ENCODE assay signal across 9 cellular contexts in genomic region chr17:41527076-41528023, GRCh38. TPM values are rescaled to one million over a fixed set of nuclear protein-coding genes. Genes with fewer than 3 reads are reported as not detected.
DNase-seq lines count a peak whose midpoint lies in the region; ATAC-seq and TF ChIP-seq lines count a peak whose summit lies in the region.
"Had no signal": no experiment of that assay in that cellular context is flagged by ENCODE, and none has a peak within 500 bp of the region (broad histone marks: within the 10 kb centered on the region; RNA-seq: fewer than 3 reads in every experiment).

No MANE protein-coding gene starts in this region.

- no peak for TF ChIP-seq CTCF in heart right ventricle (IDR thresholded peaks at IDR 0.05)

- H3K9ac ChIP-seq in rectal smooth muscle tissue (ENCODE audit: low read length): no peak overlapping the region

- H3K27me3 ChIP-seq in heart right ventricle (peaks cover 8 to 80% (median 75%) of the 10 kb centered on the region in 7 donors), rectal smooth muscle tissue (ENCODE audit: control insufficient read depth, insufficient read depth, low read length) (peaks cover 3% of the 10 kb centered on the region)

- H3K4me1 ChIP-seq in heart right ventricle (peaks cover 0 to 11% (median 8%) of the 10 kb centered on the region in 9 donors), rectal smooth muscle tissue (ENCODE audit: control insufficient read depth, insufficient read depth, low read length) (no peaks in the 10 kb centered on the region)

- CTCF ChIA-PET in activated CD8-positive, alpha-beta memory T cell treated with anti-CD3 and anti-CD28 coated beads, Interleukin-2, amount 10 ng/mL, durations not matched to agents 7 days and 5 days (lab: Charles Lee): interaction anchor here (1.2 to 3.6 kb wide), 3 partner anchors 22 to 121 kb away, joined by 3 to 12 read pairs (median 10); no protein-coding TSS in a partner anchor

- no peak overlapping the region for H3K27ac Mint-ChIP-seq in T-helper 17 cell
- no peak overlapping the region for H3K27ac Mint-ChIP-seq in activated CD8-positive, alpha-beta memory T cell treated with anti-CD3 and anti-CD28 coated beads, Interleukin-2, amount 10 ng/mL, durations not matched to agents 7 days and 5 days

- H3K36me3 ChIP-seq in heart right ventricle: no peaks in the 10 kb centered on the region
- H3K36me3 ChIP-seq in rectal smooth muscle tissue (ENCODE audit: control insufficient read depth, insufficient read depth, low read length): no peaks in the 10 kb centered on the region

- peaks cover 9% of the 10 kb centered on the region for H3K4me1 Mint-ChIP-seq in T-helper 17 cell
- no peaks in the 10 kb centered on the region for H3K4me1 Mint-ChIP-seq in activated CD8-positive, alpha-beta memory T cell treated with anti-CD3 and anti-CD28 coated beads, Interleukin-2, amount 10 ng/mL, durations not matched to agents 7 days and 5 days

- DNase-seq in GM03348 (ENCODE audit: low spot score) (peak; percentile 43), T-helper 17 cell (no peak), heart right ventricle (no peak), hepatic stellate cell (ENCODE audit: low spot score) (no peak)
- no peak for DNase-seq in effector CD4-positive, alpha-beta T cell
- no peak for DNase-seq in activated CD8-positive, alpha-beta memory T cell treated with anti-CD3 and anti-CD28 coated beads, Interleukin-2, amount 10 ng/mL, durations not matched to agents 7 days and 5 days
- DNase-seq: NCI-H446 had no signal

- ATAC-seq in T-helper 17 cell: no peak
- peak in 3 of 8 donors; percentile 10 to 30 (median 16) for ATAC-seq in heart right ventricle
- ATAC-seq in GM21717 (IDR thresholded peaks at IDR 0.05; ENCODE audit: unreplicated experiment): no peak
- ATAC-seq in activated CD8-positive, alpha-beta memory T cell treated with anti-CD3 and anti-CD28 coated beads, Interleukin-2, amount 10 ng/mL, durations not matched to agents 7 days and 5 days: no peak

- H3K27ac ChIP-seq in heart right ventricle (no peak overlapping the region), rectal smooth muscle tissue (ENCODE audit: low read depth, low read length) (peak overlapping the region; percentile 20)

- peak overlapping the region; percentile 80 for H3K4me3 Mint-ChIP-seq in T-helper 17 cell
- H3K4me3 Mint-ChIP-seq in activated CD8-positive, alpha-beta memory T cell treated with anti-CD3 and anti-CD28 coated beads, Interleukin-2, amount 10 ng/mL, durations not matched to agents 7 days and 5 days: no peak overlapping the region

- H3K27me3 Mint-ChIP-seq in T-helper 17 cell: peaks cover 58% of the 10 kb centered on the region
- peaks cover 63% of the 10 kb centered on the region for H3K27me3 Mint-ChIP-seq in activated CD8-positive, alpha-beta memory T cell treated with anti-CD3 and anti-CD28 coated beads, Interleukin-2, amount 10 ng/mL, durations not matched to agents 7 days and 5 days

- H3K4me3 ChIP-seq in heart right ventricle (peak overlapping the region in 6 of 10 donors; percentile 9 to 24 (median 19)), rectal smooth muscle tissue (ENCODE audit: low read length) (peak overlapping the region; percentile 56)

- H3K9me3 Mint-ChIP-seq in activated CD8-positive, alpha-beta memory T cell treated with anti-CD3 and anti-CD28 coated beads, Interleukin-2, amount 10 ng/mL, durations not matched to agents 7 days and 5 days (ENCODE audit: low read depth): no peaks in the 10 kb centered on the region

- H3K36me3 Mint-ChIP-seq in T-helper 17 cell (ENCODE audit: low read depth): peaks cover 2% of the 10 kb centered on the region
- no peaks in the 10 kb centered on the region for H3K36me3 Mint-ChIP-seq in activated CD8-positive, alpha-beta memory T cell treated with anti-CD3 and anti-CD28 coated beads, Interleukin-2, amount 10 ng/mL, durations not matched to agents 7 days and 5 days

- intact Hi-C loops in heart right ventricle (cut with DNase I): no loop called here

- H3K9me3 ChIP-seq in T-helper 17 cell (ENCODE audit: control insufficient read depth, low read length, poor library complexity, severe bottlenecking) (no peaks in the 10 kb centered on the region), heart right ventricle (no peaks in the 10 kb centered on the region)

- WGBS in heart right ventricle, 2 donors: 5% methylated on average over 60 of the region's 60 CpGs

RNA-seq across cellular contexts. Expression of gene KRT19, which starts 0.8 kb away (rescaled TPM):
- not detected for total RNA-seq in T-helper 17 cell
- total RNA-seq in heart right ventricle: 1 to 10 TPM in 3 of 10 donors, under 1 TPM in 7; 0.37 to 5.7 (median 0.77) TPM
- 1 to 10 TPM; 1.2 to 1.7 TPM for polyA plus RNA-seq in heart right ventricle
- not detected for total RNA-seq in activated CD8-positive, alpha-beta memory T cell treated with anti-CD3 and anti-CD28 coated beads, Interleukin-2, amount 10 ng/mL, durations not matched to agents 7 days and 5 days

RNA-seq across cellular contexts. Expression of gene KRT15, which starts 8.7 kb away (rescaled TPM):
- not detected for total RNA-seq in T-helper 17 cell
- under 1 TPM in 1 of 10 donors, not detected in 9; 0.07 TPM for total RNA-seq in heart right ventricle
- under 1 TPM in 1 of 2 donors, not detected in 1; 0.22 TPM for polyA plus RNA-seq in heart right ventricle
- not detected for total RNA-seq in activated CD8-positive, alpha-beta memory T cell treated with anti-CD3 and anti-CD28 coated beads, Interleukin-2, amount 10 ng/mL, durations not matched to agents 7 days and 5 days

RNA-seq across cellular contexts. Expression of gene KRT13, which starts 21.9 kb away (rescaled TPM):
- total RNA-seq in T-helper 17 cell: not detected
- not detected for total RNA-seq in heart right ventricle
- 1 to 10 TPM in 1 of 2 donors, not detected in 1; 6.7 TPM for polyA plus RNA-seq in heart right ventricle
- not detected for total RNA-seq in activated CD8-positive, alpha-beta memory T cell treated with anti-CD3 and anti-CD28 coated beads, Interleukin-2, amount 10 ng/mL, durations not matched to agents 7 days and 5 days

RNA-seq across cellular contexts. Expression of gene KRT36, which starts 37.6 kb away (rescaled TPM):
- not detected for total RNA-seq in T-helper 17 cell
- total RNA-seq in heart right ventricle: not detected
- polyA plus RNA-seq in heart right ventricle: not detected
- total RNA-seq in activated CD8-positive, alpha-beta memory T cell treated with anti-CD3 and anti-CD28 coated beads, Interleukin-2, amount 10 ng/mL, durations not matched to agents 7 days and 5 days: not detected

RNA-seq across cellular contexts. Expression of gene KRT9, which starts 44.5 kb away (rescaled TPM):
- total RNA-seq in T-helper 17 cell (not detected), heart right ventricle (not detected)
- not detected for polyA plus RNA-seq in heart right ventricle
- total RNA-seq in activated CD8-positive, alpha-beta memory T cell treated with anti-CD3 and anti-CD28 coated beads, Interleukin-2, amount 10 ng/mL, durations not matched to agents 7 days and 5 days: not detected
